ENCODE assay signal across 1 cellular context in the genomic region with DNA sequence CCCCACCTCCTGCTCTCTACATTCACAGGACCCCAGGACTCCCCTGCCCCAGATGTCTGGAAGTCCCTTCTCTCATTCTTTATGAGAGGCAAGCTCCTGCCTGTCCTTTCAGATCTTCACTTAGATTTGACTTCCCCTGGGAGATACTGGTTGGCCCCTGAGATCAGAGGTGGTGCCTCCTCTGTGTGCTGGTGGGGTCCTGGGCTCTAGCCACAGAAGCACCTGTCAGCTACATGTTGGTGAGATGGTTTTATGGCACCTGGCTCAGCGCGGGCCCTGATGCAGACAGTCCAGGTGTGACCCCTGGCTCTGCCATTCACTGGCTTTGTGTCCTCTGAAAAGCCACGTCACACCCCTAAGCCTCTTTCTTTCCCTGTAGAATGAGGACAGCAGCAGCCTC.
TF ChIP-seq lines count a peak whose summit lies in the region.

No MANE protein-coding gene starts in this region.

TF ChIP-seq in GM12878, 131 proteins besides CTCF, POLR2A, EP300 and RAD21 (continued from another document and continues in another):
- TF ChIP-seq, protein P1, sequence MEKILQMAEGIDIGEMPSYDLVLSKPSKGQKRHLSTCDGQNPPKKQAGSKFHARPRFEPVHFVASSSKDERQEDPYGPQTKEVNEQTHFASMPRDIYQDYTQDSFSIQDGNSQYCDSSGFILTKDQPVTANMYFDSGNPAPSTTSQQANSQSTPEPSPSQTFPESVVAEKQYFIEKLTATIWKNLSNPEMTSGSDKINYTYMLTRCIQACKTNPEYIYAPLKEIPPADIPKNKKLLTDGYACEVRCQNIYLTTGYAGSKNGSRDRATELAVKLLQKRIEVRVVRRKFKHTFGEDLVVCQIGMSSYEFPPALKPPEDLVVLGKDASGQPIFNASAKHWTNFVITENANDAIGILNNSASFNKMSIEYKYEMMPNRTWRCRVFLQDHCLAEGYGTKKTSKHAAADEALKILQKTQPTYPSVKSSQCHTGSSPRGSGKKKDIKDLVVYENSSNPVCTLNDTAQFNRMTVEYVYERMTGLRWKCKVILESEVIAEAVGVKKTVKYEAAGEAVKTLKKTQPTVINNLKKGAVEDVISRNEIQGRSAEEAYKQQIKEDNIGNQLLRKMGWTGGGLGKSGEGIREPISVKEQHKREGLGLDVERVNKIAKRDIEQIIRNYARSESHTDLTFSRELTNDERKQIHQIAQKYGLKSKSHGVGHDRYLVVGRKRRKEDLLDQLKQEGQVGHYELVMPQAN (conservative IDR thresholded peaks at IDR 0.05): no peak
- TF ChIP-seq, protein P2, sequence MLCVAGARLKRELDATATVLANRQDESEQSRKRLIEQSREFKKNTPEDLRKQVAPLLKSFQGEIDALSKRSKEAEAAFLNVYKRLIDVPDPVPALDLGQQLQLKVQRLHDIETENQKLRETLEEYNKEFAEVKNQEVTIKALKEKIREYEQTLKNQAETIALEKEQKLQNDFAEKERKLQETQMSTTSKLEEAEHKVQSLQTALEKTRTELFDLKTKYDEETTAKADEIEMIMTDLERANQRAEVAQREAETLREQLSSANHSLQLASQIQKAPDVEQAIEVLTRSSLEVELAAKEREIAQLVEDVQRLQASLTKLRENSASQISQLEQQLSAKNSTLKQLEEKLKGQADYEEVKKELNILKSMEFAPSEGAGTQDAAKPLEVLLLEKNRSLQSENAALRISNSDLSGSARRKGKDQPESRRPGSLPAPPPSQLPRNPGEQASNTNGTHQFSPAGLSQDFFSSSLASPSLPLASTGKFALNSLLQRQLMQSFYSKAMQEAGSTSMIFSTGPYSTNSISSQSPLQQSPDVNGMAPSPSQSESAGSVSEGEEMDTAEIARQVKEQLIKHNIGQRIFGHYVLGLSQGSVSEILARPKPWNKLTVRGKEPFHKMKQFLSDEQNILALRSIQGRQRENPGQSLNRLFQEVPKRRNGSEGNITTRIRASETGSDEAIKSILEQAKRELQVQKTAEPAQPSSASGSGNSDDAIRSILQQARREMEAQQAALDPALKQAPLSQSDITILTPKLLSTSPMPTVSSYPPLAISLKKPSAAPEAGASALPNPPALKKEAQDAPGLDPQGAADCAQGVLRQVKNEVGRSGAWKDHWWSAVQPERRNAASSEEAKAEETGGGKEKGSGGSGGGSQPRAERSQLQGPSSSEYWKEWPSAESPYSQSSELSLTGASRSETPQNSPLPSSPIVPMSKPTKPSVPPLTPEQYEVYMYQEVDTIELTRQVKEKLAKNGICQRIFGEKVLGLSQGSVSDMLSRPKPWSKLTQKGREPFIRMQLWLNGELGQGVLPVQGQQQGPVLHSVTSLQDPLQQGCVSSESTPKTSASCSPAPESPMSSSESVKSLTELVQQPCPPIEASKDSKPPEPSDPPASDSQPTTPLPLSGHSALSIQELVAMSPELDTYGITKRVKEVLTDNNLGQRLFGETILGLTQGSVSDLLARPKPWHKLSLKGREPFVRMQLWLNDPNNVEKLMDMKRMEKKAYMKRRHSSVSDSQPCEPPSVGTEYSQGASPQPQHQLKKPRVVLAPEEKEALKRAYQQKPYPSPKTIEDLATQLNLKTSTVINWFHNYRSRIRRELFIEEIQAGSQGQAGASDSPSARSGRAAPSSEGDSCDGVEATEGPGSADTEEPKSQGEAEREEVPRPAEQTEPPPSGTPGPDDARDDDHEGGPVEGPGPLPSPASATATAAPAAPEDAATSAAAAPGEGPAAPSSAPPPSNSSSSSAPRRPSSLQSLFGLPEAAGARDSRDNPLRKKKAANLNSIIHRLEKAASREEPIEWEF (IDR thresholded peaks at IDR 0.05; ENCODE audit: insufficient replicate concordance, low read depth, low read length): no peak
- no peak for TF ChIP-seq NRF1 (conservative IDR thresholded peaks at IDR 0.05; ENCODE audit: low read depth, low read length)
- no peak for TF ChIP-seq ZNF274 (IDR thresholded peaks at IDR 0.05; ENCODE audit: insufficient read depth, insufficient read length)
- no peak for TF ChIP-seq HDAC6 (IDR thresholded peaks at IDR 0.05; ENCODE audit: unreplicated experiment)
- no peak for TF ChIP-seq RELA (IDR thresholded peaks at IDR 0.05; ENCODE audit: borderline replicate concordance, partially characterized antibody)
- no peak for TF ChIP-seq ASH2L (IDR thresholded peaks at IDR 0.05; ENCODE audit: borderline replicate concordance, low read depth)
- TF ChIP-seq, protein P3, sequence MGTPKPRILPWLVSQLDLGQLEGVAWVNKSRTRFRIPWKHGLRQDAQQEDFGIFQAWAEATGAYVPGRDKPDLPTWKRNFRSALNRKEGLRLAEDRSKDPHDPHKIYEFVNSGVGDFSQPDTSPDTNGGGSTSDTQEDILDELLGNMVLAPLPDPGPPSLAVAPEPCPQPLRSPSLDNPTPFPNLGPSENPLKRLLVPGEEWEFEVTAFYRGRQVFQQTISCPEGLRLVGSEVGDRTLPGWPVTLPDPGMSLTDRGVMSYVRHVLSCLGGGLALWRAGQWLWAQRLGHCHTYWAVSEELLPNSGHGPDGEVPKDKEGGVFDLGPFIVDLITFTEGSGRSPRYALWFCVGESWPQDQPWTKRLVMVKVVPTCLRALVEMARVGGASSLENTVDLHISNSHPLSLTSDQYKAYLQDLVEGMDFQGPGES (IDR thresholded peaks at IDR 0.05): no peak
- peak in 1 of 2 experiments; percentile 21; a peak in 1 of 4 replicates for TF ChIP-seq BHLHE40 (IDR thresholded peaks at IDR 0.05; ENCODE audit: borderline replicate concordance in 1 of 2, low read depth in 2 of 2, low read length in 1 of 2)
- no peak for TF ChIP-seq LARP7 (IDR thresholded peaks at IDR 0.05)
- TF ChIP-seq EGR1 (IDR thresholded peaks at IDR 0.05; ENCODE audit: borderline replicate concordance in 1 of 2, low read depth in 2 of 2, low read length in 2 of 2): no peak
- no peak for TF ChIP-seq SIN3A (IDR thresholded peaks at IDR 0.05; ENCODE audit: low read depth, low read length)
- TF ChIP-seq, protein P4, sequence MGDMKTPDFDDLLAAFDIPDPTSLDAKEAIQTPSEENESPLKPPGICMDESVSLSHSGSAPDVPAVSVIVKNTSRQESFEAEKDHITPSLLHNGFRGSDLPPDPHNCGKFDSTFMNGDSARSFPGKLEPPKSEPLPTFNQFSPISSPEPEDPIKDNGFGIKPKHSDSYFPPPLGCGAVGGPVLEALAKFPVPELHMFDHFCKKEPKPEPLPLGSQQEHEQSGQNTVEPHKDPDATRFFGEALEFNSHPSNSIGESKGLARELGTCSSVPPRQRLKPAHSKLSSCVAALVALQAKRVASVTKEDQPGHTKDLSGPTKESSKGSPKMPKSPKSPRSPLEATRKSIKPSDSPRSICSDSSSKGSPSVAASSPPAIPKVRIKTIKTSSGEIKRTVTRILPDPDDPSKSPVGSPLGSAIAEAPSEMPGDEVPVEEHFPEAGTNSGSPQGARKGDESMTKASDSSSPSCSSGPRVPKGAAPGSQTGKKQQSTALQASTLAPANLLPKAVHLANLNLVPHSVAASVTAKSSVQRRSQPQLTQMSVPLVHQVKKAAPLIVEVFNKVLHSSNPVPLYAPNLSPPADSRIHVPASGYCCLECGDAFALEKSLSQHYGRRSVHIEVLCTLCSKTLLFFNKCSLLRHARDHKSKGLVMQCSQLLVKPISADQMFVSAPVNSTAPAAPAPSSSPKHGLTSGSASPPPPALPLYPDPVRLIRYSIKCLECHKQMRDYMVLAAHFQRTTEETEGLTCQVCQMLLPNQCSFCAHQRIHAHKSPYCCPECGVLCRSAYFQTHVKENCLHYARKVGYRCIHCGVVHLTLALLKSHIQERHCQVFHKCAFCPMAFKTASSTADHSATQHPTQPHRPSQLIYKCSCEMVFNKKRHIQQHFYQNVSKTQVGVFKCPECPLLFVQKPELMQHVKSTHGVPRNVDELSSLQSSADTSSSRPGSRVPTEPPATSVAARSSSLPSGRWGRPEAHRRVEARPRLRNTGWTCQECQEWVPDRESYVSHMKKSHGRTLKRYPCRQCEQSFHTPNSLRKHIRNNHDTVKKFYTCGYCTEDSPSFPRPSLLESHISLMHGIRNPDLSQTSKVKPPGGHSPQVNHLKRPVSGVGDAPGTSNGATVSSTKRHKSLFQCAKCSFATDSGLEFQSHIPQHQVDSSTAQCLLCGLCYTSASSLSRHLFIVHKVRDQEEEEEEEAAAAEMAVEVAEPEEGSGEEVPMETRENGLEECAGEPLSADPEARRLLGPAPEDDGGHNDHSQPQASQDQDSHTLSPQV (IDR thresholded peaks at IDR 0.05): 0 out of 2 replicates have a peak, but pooled peaks have one; percentile 21
- 0 out of 2 replicates have a peak, but pooled peaks have one; percentile 5 for TF ChIP-seq RUNX3 (IDR thresholded peaks at IDR 0.05; ENCODE audit: low read length)
- TF ChIP-seq, protein P5, sequence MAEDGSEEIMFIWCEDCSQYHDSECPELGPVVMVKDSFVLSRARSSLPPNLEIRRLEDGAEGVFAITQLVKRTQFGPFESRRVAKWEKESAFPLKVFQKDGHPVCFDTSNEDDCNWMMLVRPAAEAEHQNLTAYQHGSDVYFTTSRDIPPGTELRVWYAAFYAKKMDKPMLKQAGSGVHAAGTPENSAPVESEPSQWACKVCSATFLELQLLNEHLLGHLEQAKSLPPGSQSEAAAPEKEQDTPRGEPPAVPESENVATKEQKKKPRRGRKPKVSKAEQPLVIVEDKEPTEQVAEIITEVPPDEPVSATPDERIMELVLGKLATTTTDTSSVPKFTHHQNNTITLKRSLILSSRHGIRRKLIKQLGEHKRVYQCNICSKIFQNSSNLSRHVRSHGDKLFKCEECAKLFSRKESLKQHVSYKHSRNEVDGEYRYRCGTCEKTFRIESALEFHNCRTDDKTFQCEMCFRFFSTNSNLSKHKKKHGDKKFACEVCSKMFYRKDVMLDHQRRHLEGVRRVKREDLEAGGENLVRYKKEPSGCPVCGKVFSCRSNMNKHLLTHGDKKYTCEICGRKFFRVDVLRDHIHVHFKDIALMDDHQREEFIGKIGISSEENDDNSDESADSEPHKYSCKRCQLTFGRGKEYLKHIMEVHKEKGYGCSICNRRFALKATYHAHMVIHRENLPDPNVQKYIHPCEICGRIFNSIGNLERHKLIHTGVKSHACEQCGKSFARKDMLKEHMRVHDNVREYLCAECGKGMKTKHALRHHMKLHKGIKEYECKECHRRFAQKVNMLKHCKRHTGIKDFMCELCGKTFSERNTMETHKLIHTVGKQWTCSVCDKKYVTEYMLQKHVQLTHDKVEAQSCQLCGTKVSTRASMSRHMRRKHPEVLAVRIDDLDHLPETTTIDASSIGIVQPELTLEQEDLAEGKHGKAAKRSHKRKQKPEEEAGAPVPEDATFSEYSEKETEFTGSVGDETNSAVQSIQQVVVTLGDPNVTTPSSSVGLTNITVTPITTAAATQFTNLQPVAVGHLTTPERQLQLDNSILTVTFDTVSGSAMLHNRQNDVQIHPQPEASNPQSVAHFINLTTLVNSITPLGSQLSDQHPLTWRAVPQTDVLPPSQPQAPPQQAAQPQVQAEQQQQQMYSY (CRISPR knock-in tag; IDR thresholded peaks at IDR 0.05): no peak
- no peak for TF ChIP-seq NR2C2 (IDR thresholded peaks at IDR 0.05; ENCODE audit: borderline replicate concordance, control insufficient read depth, insufficient read length, low read depth)
- no peak for TF ChIP-seq RFX5 (IDR thresholded peaks at IDR 0.05; ENCODE audit: low read depth, low read length)
- TF ChIP-seq IKZF1 (conservative IDR thresholded peaks at IDR 0.05): no peak
- no peak for TF ChIP-seq MYC (IDR thresholded peaks at IDR 0.05; ENCODE audit: insufficient read depth, insufficient read length, insufficient replicate concordance, low read length, severe bottlenecking)
- no peak for TF ChIP-seq GABPA (IDR thresholded peaks at IDR 0.05; ENCODE audit: low read depth)
- TF ChIP-seq KDM1A (IDR thresholded peaks at IDR 0.05; ENCODE audit: borderline replicate concordance): no peak
- no peak for TF ChIP-seq TBL1XR1 (IDR thresholded peaks at IDR 0.05; ENCODE audit: low read depth, low read length)
- no peak for TF ChIP-seq KAT2A (conservative IDR thresholded peaks at IDR 0.05; ENCODE audit: control insufficient read depth, low read depth, low read length)
- TF ChIP-seq, protein P6, sequence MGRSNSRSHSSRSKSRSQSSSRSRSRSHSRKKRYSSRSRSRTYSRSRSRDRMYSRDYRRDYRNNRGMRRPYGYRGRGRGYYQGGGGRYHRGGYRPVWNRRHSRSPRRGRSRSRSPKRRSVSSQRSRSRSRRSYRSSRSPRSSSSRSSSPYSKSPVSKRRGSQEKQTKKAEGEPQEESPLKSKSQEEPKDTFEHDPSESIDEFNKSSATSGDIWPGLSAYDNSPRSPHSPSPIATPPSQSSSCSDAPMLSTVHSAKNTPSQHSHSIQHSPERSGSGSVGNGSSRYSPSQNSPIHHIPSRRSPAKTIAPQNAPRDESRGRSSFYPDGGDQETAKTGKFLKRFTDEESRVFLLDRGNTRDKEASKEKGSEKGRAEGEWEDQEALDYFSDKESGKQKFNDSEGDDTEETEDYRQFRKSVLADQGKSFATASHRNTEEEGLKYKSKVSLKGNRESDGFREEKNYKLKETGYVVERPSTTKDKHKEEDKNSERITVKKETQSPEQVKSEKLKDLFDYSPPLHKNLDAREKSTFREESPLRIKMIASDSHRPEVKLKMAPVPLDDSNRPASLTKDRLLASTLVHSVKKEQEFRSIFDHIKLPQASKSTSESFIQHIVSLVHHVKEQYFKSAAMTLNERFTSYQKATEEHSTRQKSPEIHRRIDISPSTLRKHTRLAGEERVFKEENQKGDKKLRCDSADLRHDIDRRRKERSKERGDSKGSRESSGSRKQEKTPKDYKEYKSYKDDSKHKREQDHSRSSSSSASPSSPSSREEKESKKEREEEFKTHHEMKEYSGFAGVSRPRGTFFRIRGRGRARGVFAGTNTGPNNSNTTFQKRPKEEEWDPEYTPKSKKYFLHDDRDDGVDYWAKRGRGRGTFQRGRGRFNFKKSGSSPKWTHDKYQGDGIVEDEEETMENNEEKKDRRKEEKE (IDR thresholded peaks at IDR 0.05): no peak
- TF ChIP-seq SPI1 (IDR thresholded peaks at IDR 0.05; ENCODE audit: borderline replicate concordance, insufficient read depth, low read depth, low read length): no peak
- no peak for TF ChIP-seq ZNF217 (IDR thresholded peaks at IDR 0.05)
- TF ChIP-seq, protein P7, sequence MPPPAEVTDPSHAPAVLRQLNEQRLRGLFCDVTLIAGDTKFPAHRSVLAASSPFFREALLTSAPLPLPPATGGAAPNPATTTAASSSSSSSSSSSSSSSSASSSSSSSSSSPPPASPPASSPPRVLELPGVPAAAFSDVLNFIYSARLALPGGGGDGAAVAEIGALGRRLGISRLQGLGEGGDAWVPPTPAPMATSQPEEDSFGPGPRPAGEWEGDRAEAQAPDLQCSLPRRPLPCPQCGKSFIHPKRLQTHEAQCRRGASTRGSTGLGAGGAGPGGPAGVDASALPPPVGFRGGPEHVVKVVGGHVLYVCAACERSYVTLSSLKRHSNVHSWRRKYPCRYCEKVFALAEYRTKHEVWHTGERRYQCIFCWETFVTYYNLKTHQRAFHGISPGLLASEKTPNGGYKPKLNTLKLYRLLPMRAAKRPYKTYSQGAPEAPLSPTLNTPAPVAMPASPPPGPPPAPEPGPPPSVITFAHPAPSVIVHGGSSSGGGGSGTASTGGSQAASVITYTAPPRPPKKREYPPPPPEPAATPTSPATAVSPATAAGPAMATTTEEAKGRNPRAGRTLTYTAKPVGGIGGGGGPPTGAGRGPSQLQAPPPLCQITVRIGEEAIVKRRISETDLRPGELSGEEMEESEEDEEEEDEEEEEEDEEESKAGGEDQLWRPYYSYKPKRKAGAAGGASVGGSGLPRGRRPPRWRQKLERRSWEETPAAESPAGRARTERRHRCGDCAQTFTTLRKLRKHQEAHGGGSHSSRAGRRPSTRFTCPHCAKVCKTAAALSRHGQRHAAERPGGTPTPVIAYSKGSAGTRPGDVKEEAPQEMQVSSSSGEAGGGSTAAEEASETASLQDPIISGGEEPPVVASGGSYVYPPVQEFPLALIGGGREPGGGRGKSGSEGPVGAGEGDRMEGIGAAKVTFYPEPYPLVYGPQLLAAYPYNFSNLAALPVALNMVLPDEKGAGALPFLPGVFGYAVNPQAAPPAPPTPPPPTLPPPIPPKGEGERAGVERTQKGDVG (CRISPR knock-in tag; IDR thresholded peaks at IDR 0.05): no peak
- TF ChIP-seq MEF2A (IDR thresholded peaks at IDR 0.05; ENCODE audit: insufficient read depth, low read depth, low read length): no peak
- no peak for TF ChIP-seq SREBF2 (IDR thresholded peaks at IDR 0.05; ENCODE audit: low read length)
- TF ChIP-seq ZNF384 (IDR thresholded peaks at IDR 0.05; ENCODE audit: borderline replicate concordance, low read depth, low read length): no peak
- TF ChIP-seq TCF3 (IDR thresholded peaks at IDR 0.05; ENCODE audit: borderline replicate concordance, insufficient read depth, low read depth, low read length): no peak
- TF ChIP-seq TCF7 (IDR thresholded peaks at IDR 0.05; ENCODE audit: borderline replicate concordance): no peak
